In the genomic region with DNA sequence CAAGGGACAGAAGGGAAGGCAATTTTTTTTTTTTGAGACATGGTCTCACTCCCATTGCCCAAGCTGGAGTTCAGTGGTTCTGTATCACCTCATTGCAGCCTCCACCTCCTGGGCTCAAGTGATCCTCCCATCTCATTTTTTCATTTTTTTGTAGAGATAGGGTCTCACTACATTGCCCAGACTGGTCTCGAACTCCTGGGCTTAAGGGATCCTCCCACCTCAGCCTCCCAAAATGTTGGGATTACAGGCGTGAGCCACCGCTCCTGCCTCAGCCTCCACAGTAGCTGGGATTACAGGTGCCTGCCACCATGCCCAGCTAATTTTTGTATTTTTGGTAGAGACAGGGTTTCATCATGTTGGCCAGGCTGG, we compare ENCODE assay signal across 2 cellular contexts. TPM values are rescaled to one million over a fixed set of nuclear protein-coding genes. Genes with fewer than 3 reads are reported as not detected.
"Had no signal": no experiment of that assay in that cellular context is flagged by ENCODE, and none has a peak within 500 bp of the region (broad histone marks: within the 10 kb centered on the region; RNA-seq: fewer than 3 reads in every experiment).

No MANE protein-coding gene starts in this region.

RNA-seq across cellular contexts. Expression of a gene that starts 34.6 kb away (rescaled TPM):
- total RNA-seq: GM23248, HFFc6 had no signal
- polyA plus RNA-seq: GM23248 had no signal
